Comparison of ENCODE assay signal across 1 cellular context in genomic region chr11:67354314-67355022, GRCh38.
TF ChIP-seq lines count a peak whose summit lies in the region.

No MANE protein-coding gene starts in this region.

TF ChIP-seq in A549, 52 proteins besides CTCF, POLR2A, EP300 and RAD21 (continued from another document):
- TF ChIP-seq E2F6 (IDR thresholded peaks at IDR 0.05; ENCODE audit: borderline replicate concordance, low read depth), result peak; percentile 42; the same call in 1 of the 2 replicates
- TF ChIP-seq ELK1 (IDR thresholded peaks at IDR 0.05; ENCODE audit: low read depth, low read length), result no peak
- 0 out of 2 replicates have a peak, but pooled peaks have one; percentile 48 for TF ChIP-seq ATOH8 (CRISPR knock-in tag; IDR thresholded peaks at IDR 0.05; ENCODE audit: low read depth)
- peak; percentile 61; the same call in 1 of the 2 replicates for TF ChIP-seq EHF (CRISPR knock-in tag; IDR thresholded peaks at IDR 0.05)
- peak; percentile 65; the same call in 1 of the 2 replicates for TF ChIP-seq GATA3 (IDR thresholded peaks at IDR 0.05; ENCODE audit: borderline replicate concordance)
- peak; percentile 55 for TF ChIP-seq MAX (IDR thresholded peaks at IDR 0.05)
- TF ChIP-seq HES2 (IDR thresholded peaks at IDR 0.05), result no peak
- 0 out of 3 replicates have a peak, but pooled peaks have one; percentile 30 for TF ChIP-seq BCL3 (IDR thresholded peaks at IDR 0.05)
- TF ChIP-seq ZSCAN20 (CRISPR knock-in tag; IDR thresholded peaks at IDR 0.05), result no peak
